8 cellular contexts compared by ENCODE assay signal in the genomic region with DNA sequence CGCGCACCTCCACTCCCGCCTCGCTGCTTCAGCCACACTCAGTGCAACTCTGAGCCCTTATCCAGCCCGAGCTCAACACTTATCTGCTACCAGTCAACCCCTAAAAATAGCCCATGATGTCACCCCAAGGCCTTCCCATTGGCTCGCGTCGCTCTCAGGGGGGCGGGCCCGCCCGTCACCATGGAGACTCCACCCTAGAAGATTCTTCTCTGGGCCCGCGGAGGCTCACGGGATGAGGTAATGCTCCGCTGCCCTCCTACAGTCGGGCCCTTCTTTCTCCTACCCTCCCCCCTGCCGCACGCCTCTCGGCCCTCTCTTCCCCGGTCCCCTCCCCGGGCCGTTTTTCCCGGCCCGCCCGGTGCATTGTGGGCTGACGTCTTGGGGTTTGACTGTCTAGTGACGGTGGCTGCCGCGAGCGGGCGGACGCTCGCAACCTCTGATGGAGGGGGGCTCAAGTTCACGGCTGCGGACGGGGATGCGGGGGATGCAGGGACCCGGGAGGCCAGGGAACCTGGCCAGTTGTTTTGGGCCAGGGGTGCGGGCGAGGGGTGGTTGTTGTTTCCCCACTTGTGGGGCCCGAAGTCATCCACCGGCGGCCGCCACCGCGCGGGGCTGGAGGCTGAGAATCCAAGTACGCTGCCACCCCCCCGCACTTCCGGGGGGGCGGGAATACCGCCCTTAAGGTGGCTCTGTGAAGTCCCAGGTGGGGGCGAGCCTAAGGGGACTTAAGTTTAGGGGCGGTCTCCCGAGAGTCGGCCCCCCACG. TPM values are rescaled to one million over a fixed set of nuclear protein-coding genes. Genes with fewer than 3 reads are reported as not detected.
DNase-seq lines count a peak whose midpoint lies in the region; ATAC-seq and TF ChIP-seq lines count a peak whose summit lies in the region.

Gene JUN (minus strand): TSS at position 55 of the 765 bp plus-strand sequence. CDS start 977 bp downstream, outside the sequence.

- H3K4me1 Mint-ChIP-seq in activated T-cell treated with anti-CD3 and anti-CD28 coated beads, Interleukin-2, amount 50 U/mL, for 24 hours (ENCODE audit: low read depth) = peaks cover 26% of the 10 kb centered on the region

- peaks cover 37% of the 10 kb centered on the region for H3K36me3 Mint-ChIP-seq in activated T-cell treated with anti-CD3 and anti-CD28 coated beads, Interleukin-2, amount 50 U/mL, for 24 hours (ENCODE audit: low read depth)

- H3K4me3 ChIP-seq in epithelial cell of proximal tubule (ENCODE audit: low read depth, low read length) = peak within 1 kb of the TSS; percentile 95

- H3K4me3 Mint-ChIP-seq in activated T-cell treated with anti-CD3 and anti-CD28 coated beads, Interleukin-2, amount 50 U/mL, for 24 hours = peak within 1 kb of the TSS; percentile 88

- peak within 1 kb of the TSS; percentile 99 for H3K27ac Mint-ChIP-seq in activated T-cell treated with anti-CD3 and anti-CD28 coated beads, Interleukin-2, amount 50 U/mL, for 24 hours

- peak; percentile 74 for ATAC-seq in GM21717 (IDR thresholded peaks at IDR 0.05; ENCODE audit: unreplicated experiment)

- peaks cover 7% of the 10 kb centered on the region for H3K9me3 Mint-ChIP-seq in activated T-cell treated with anti-CD3 and anti-CD28 coated beads, Interleukin-2, amount 50 U/mL, for 24 hours

- peak; percentile 99 for DNase-seq in DMS153 (lab: John Stamatoyannopoulos, UW)
- DNase-seq in KBM-7 = peak; percentile 100
- peak; percentile 98 for DNase-seq in activated T-cell treated with anti-CD3 and anti-CD28 coated beads, Interleukin-2, amount 50 U/mL, for 24 hours
- DNase-seq in epithelial cell of proximal tubule (ENCODE audit: low read depth) = peak; percentile 96
- DNase-seq in mucosa of gallbladder (ENCODE audit: low spot score) = peak; percentile 100
- peak; percentile 94 to 98 for DNase-seq in stimulated activated CD8-positive, alpha-beta memory T cell treated with anti-CD3 and anti-CD28 coated beads, Interleukin-4, amount 100 ng/mL, for 4 hours (ENCODE audit: low read depth in 2 of 2, low spot score in 1 of 2)

- TF ChIP-seq CTCF in epithelial cell of proximal tubule (conservative IDR thresholded peaks at IDR 0.05; ENCODE audit: low read depth, low read length) = no peak

- no peaks in the 10 kb centered on the region for H3K27me3 Mint-ChIP-seq in activated T-cell treated with anti-CD3 and anti-CD28 coated beads, Interleukin-2, amount 50 U/mL, for 24 hours

- in situ Hi-C loops in KBM-7 (cut with MboI; ENCODE audit: low pct_unique_long_range_greater_than_20kb, low sequenced_read_pairs) = no loop called here

TF ChIP-seq in PFSK-1, 5 proteins besides CTCF, POLR2A, EP300 and RAD21:
- TF ChIP-seq, protein P1, sequence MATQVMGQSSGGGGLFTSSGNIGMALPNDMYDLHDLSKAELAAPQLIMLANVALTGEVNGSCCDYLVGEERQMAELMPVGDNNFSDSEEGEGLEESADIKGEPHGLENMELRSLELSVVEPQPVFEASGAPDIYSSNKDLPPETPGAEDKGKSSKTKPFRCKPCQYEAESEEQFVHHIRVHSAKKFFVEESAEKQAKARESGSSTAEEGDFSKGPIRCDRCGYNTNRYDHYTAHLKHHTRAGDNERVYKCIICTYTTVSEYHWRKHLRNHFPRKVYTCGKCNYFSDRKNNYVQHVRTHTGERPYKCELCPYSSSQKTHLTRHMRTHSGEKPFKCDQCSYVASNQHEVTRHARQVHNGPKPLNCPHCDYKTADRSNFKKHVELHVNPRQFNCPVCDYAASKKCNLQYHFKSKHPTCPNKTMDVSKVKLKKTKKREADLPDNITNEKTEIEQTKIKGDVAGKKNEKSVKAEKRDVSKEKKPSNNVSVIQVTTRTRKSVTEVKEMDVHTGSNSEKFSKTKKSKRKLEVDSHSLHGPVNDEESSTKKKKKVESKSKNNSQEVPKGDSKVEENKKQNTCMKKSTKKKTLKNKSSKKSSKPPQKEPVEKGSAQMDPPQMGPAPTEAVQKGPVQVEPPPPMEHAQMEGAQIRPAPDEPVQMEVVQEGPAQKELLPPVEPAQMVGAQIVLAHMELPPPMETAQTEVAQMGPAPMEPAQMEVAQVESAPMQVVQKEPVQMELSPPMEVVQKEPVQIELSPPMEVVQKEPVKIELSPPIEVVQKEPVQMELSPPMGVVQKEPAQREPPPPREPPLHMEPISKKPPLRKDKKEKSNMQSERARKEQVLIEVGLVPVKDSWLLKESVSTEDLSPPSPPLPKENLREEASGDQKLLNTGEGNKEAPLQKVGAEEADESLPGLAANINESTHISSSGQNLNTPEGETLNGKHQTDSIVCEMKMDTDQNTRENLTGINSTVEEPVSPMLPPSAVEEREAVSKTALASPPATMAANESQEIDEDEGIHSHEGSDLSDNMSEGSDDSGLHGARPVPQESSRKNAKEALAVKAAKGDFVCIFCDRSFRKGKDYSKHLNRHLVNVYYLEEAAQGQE (IDR thresholded peaks at IDR 0.05; ENCODE audit: insufficient read depth in 1 of 2, low read depth in 2 of 2, low read length in 2 of 2) = peak; percentile 48 to 71; a peak in 3 of 4 replicates
- peak; percentile 99 for TF ChIP-seq POLR2AphosphoS5 (IDR thresholded peaks at IDR 0.05; ENCODE audit: low read depth, low read length)
- peak; percentile 69; the same call in 1 of the 2 replicates for TF ChIP-seq SIN3A (IDR thresholded peaks at IDR 0.05; ENCODE audit: borderline replicate concordance, insufficient read depth, low read length)
- TF ChIP-seq FOXP2 (optimal IDR thresholded peaks at IDR 0.05; ENCODE audit: borderline replicate concordance, extremely low read depth, extremely low read length, insufficient read depth) = no peak
- TF ChIP-seq TAF1 (IDR thresholded peaks at IDR 0.05; ENCODE audit: borderline replicate concordance, insufficient read depth, low read length) = peak; percentile 99
TF ChIP-seq in PFSK-1: peak in this region for 4.

RNA-seq across cellular contexts. Expression of gene JUN, which starts in this region (rescaled TPM):
- polyA plus RNA-seq in PFSK-1 (2012; ENCODE audit: insufficient read length, low read depth) = 20.4 TPM
- total RNA-seq in epithelial cell of proximal tubule = 89.6 and 91.6 TPM in 2 replicates
- 135 TPM for total RNA-seq in mucosa of gallbladder

Comparison
In these comparisons a context has a peak if more than half of its experiments do, and no peak if none do; other contexts are left out.
1. Peak in every context shown above with its lines: DNase-seq, ATAC-seq and H3K4me3 ChIP-seq.